In genomic region chr1:93909146-93910050, GRCh38 we compare ENCODE assay signal across 1 cellular context.
TF ChIP-seq lines count a peak whose summit lies in the region.

GCLM (minus strand) TSS chr1:93909430; CDS start chr1:93909163, 267 bp downstream.

TF ChIP-seq in HEK293, 187 proteins besides CTCF, POLR2A, EP300 and RAD21 (continued from another document and continues in another):
- no peak for TF ChIP-seq ZNF26 (tag by site-specific recombination; IDR thresholded peaks at IDR 0.05)
- no peak for TF ChIP-seq ZBTB10 (tag by site-specific recombination; IDR thresholded peaks at IDR 0.05)
- TF ChIP-seq ZNF423 (tag by site-specific recombination; IDR thresholded peaks at IDR 0.05) = peak; percentile 96
- TF ChIP-seq HOXD13 (CRISPR knock-in tag; IDR thresholded peaks at IDR 0.05; ENCODE audit: borderline replicate concordance) = no peak
- TF ChIP-seq ZNF791 (tag by site-specific recombination; IDR thresholded peaks at IDR 0.05) = no peak
- no peak for TF ChIP-seq GFI1B (tag by site-specific recombination; IDR thresholded peaks at IDR 0.05)
- TF ChIP-seq KLF9 (tag by site-specific recombination; IDR thresholded peaks at IDR 0.05; ENCODE audit: low read depth) = peak; percentile 57
- TF ChIP-seq ZNF580 (tag by site-specific recombination; IDR thresholded peaks at IDR 0.05) = no peak
- no peak for TF ChIP-seq ZNF214 (tag by site-specific recombination; IDR thresholded peaks at IDR 0.05; ENCODE audit: borderline replicate concordance)
- TF ChIP-seq ZNF266 (tag by site-specific recombination; IDR thresholded peaks at IDR 0.05; ENCODE audit: low read depth) = no peak
- TF ChIP-seq ATF2 (tag by site-specific recombination; IDR thresholded peaks at IDR 0.05; ENCODE audit: low read depth) = no peak
- TF ChIP-seq ELK4 (IDR thresholded peaks at IDR 0.05; ENCODE audit: borderline replicate concordance, low read depth, low read length) = no peak
- TF ChIP-seq ZNF670 (tag by site-specific recombination; IDR thresholded peaks at IDR 0.05; ENCODE audit: low read depth) = no peak
- TF ChIP-seq ZFHX2 (tag by site-specific recombination; conservative IDR thresholded peaks at IDR 0.05) = peak; percentile 98
- TF ChIP-seq ZNF558 (tag by site-specific recombination; IDR thresholded peaks at IDR 0.05) = no peak
- TF ChIP-seq ZNF16 (tag by site-specific recombination; IDR thresholded peaks at IDR 0.05; ENCODE audit: low read depth) = no peak
- peak; percentile 73 for TF ChIP-seq GLIS1 (tag by site-specific recombination; IDR thresholded peaks at IDR 0.05)
- TF ChIP-seq ZBTB7A (tag by site-specific recombination; IDR thresholded peaks at IDR 0.05; ENCODE audit: low read depth) = no peak
- no peak for TF ChIP-seq YY2 (tag by site-specific recombination; IDR thresholded peaks at IDR 0.05)
- no peak for TF ChIP-seq KLF17 (tag by site-specific recombination; IDR thresholded peaks at IDR 0.05)
- no peak for TF ChIP-seq ZBTB11 (tag by site-specific recombination; conservative IDR thresholded peaks at IDR 0.05; ENCODE audit: low read depth)
- no peak for TF ChIP-seq ZFP69B (tag by site-specific recombination; IDR thresholded peaks at IDR 0.05)
- TF ChIP-seq KLF8 (tag by site-specific recombination; IDR thresholded peaks at IDR 0.05) = peak; percentile 65; the same call in 1 of the 2 replicates
- TF ChIP-seq ZNF239 (tag by site-specific recombination; IDR thresholded peaks at IDR 0.05) = no peak
- no peak for TF ChIP-seq ZNF747 (tag by site-specific recombination; IDR thresholded peaks at IDR 0.05)
- TF ChIP-seq ZSCAN4 (tag by site-specific recombination; IDR thresholded peaks at IDR 0.05) = no peak
- no peak for TF ChIP-seq AEBP2 (tag by site-specific recombination; IDR thresholded peaks at IDR 0.05; ENCODE audit: borderline replicate concordance)
- no peak for TF ChIP-seq ZNF114 (tag by site-specific recombination; IDR thresholded peaks at IDR 0.05)
- TF ChIP-seq ZNF785 (tag by site-specific recombination; IDR thresholded peaks at IDR 0.05) = no peak
- no peak for TF ChIP-seq HIC1 (tag by site-specific recombination; IDR thresholded peaks at IDR 0.05)
- no peak for TF ChIP-seq ZSCAN16 (tag by site-specific recombination; IDR thresholded peaks at IDR 0.05)
- peak; percentile 88; the same call in 1 of the 2 replicates for TF ChIP-seq IKZF3 (tag by site-specific recombination; IDR thresholded peaks at IDR 0.05)
- TF ChIP-seq SETDB1 (IDR thresholded peaks at IDR 0.05; ENCODE audit: insufficient read length, low read length) = no peak
- TF ChIP-seq BCL11B (tag by site-specific recombination; IDR thresholded peaks at IDR 0.05; ENCODE audit: low read depth) = no peak
- TF ChIP-seq ZNF544 (tag by site-specific recombination; IDR thresholded peaks at IDR 0.05) = no peak
- no peak for TF ChIP-seq ZNF837 (tag by site-specific recombination; IDR thresholded peaks at IDR 0.05)
- peak; percentile 35; the same call in 1 of the 2 replicates for TF ChIP-seq ZBTB20 (tag by site-specific recombination; IDR thresholded peaks at IDR 0.05)
- TF ChIP-seq SCRT2 (tag by site-specific recombination; IDR thresholded peaks at IDR 0.05) = no peak
- no peak for TF ChIP-seq ZNF24 (tag by site-specific recombination; IDR thresholded peaks at IDR 0.05)
- no peak for TF ChIP-seq ZNF596 (tag by site-specific recombination; IDR thresholded peaks at IDR 0.05)
- TF ChIP-seq ZBTB17 (tag by site-specific recombination; IDR thresholded peaks at IDR 0.05) = peak; percentile 56; the same call in 1 of the 2 replicates
- peak; percentile 32; the same call in 1 of the 2 replicates for TF ChIP-seq YY1 (tag by site-specific recombination; IDR thresholded peaks at IDR 0.05)
- no peak for TF ChIP-seq ZNF623 (tag by site-specific recombination; IDR thresholded peaks at IDR 0.05)
- no peak for TF ChIP-seq ZSCAN18 (tag by site-specific recombination; IDR thresholded peaks at IDR 0.05)
- TF ChIP-seq SP2 (tag by site-specific recombination; IDR thresholded peaks at IDR 0.05) = peak; percentile 79
- no peak for TF ChIP-seq ZNF473 (tag by site-specific recombination; IDR thresholded peaks at IDR 0.05)
- no peak for TF ChIP-seq ZNF132 (tag by site-specific recombination; IDR thresholded peaks at IDR 0.05; ENCODE audit: borderline replicate concordance)
